In genomic region chr3:83435173-83435572, GRCh38 we compare ENCODE assay signal across 19 cellular contexts.
DNase-seq lines count a peak whose midpoint lies in the region; TF ChIP-seq lines count a peak whose summit lies in the region.
"Had no signal": no experiment of that assay in that cellular context is flagged by ENCODE, and none has a peak within 500 bp of the region (broad histone marks: within the 10 kb centered on the region; RNA-seq: fewer than 3 reads in every experiment).

No MANE protein-coding gene starts in this region.

- POLR2A ChIA-PET in CD8-positive, alpha-beta memory T cell (lab: Charles Lee), result no interaction called here

- 31 to 64% methylated on average over 2 to 3 of the region's 3 CpGs for WGBS in endodermal cell (ENCODE audit: insufficient coverage in 1 of 2, insufficient read length in 1 of 2), 2 experiments
- no CpG with 5 or more reads among the region's 3 CpGs for WGBS in H9 (ENCODE audit: extremely low coverage, insufficient read length, low lambda C conversion rate)

- no peak overlapping the region for H3K27ac Mint-ChIP-seq in endodermal cell
- peak overlapping the region; percentile 81 for H3K27ac Mint-ChIP-seq in osteocyte (ENCODE audit: unreplicated experiment)
- no peak overlapping the region for H3K27ac Mint-ChIP-seq in CD8-positive, alpha-beta memory T cell
- H3K27ac Mint-ChIP-seq in H9, result no peak overlapping the region
- H3K27ac Mint-ChIP-seq: activated B cell treated with CpG ODN at 0.5 μM for 24 hours; T-helper 1 cell treated with Interleukin-12 subunit alpha and Interleukin-12 subunit beta and Interleukin-4 antibody, amounts not matched to agents 30 μg/mL and 1 μg/mL, for 36 hours had no signal

- H3K4me1 ChIP-seq in OCI-LY3 (ENCODE audit: low read length), result no peaks in the 10 kb centered on the region
- H3K4me1 ChIP-seq in endodermal cell (ENCODE audit: control insufficient read depth, insufficient read depth, low read length), result no peaks in the 10 kb centered on the region
- no peaks in the 10 kb centered on the region for H3K4me1 ChIP-seq in CD8-positive, alpha-beta memory T cell (ENCODE audit: insufficient read depth, low read length)
- no peaks in the 10 kb centered on the region for H3K4me1 ChIP-seq in H9 (ENCODE audit: insufficient read depth, low read length)
- H3K4me1 ChIP-seq: adrenal gland; BLaER1 treated with 17β-estradiol and CSF1 and Interleukin-3, amounts not matched to agents 10 nM and 100 nM; parathyroid adenoma had no signal

- no peaks in the 10 kb centered on the region for H3K23me2 ChIP-seq in H9 (ENCODE audit: insufficient read length, low read depth, low read length, poor library complexity, severe bottlenecking)

- no peak overlapping the region for H4K91ac ChIP-seq in H9 (ENCODE audit: insufficient read length, low read depth, low read length)

- H2AK5ac ChIP-seq in H9 (ENCODE audit: insufficient read length, low read length), result no peak overlapping the region

- CTCF ChIA-PET in CD8-positive, alpha-beta memory T cell (lab: Charles Lee), result no interaction called here

- H3K27me3 ChIP-seq in OCI-LY3 (ENCODE audit: low read depth, low read length) (no peaks in the 10 kb centered on the region), endodermal cell (ENCODE audit: control insufficient read depth, insufficient read depth, low read length, poor library complexity, severe bottlenecking) (no peaks in the 10 kb centered on the region), H9 (ENCODE audit: insufficient read depth, low read length) (no peaks in the 10 kb centered on the region)
- H3K27me3 ChIP-seq in CD8-positive, alpha-beta memory T cell (ENCODE audit: insufficient read depth, low read length, poor library complexity, severe bottlenecking), result no peaks in the 10 kb centered on the region
- H3K27me3 ChIP-seq: adrenal gland; BLaER1 treated with 17β-estradiol and CSF1 and Interleukin-3, amounts not matched to agents 10 nM and 100 nM; hepatocyte had no signal

- H3K4me2 ChIP-seq in OCI-LY3 (ENCODE audit: low read length), result no peak overlapping the region
- H3K4me2 ChIP-seq in H9 (ENCODE audit: insufficient read depth, insufficient read length, low read length), result no peak overlapping the region
- H3K4me2 ChIP-seq: BLaER1 treated with 17β-estradiol and CSF1 and Interleukin-3, amounts not matched to agents 10 nM and 100 nM; hepatocyte had no signal

- H3K9me3 Mint-ChIP-seq in endodermal cell (no peaks in the 10 kb centered on the region), osteocyte (ENCODE audit: unreplicated experiment) (no peaks in the 10 kb centered on the region), H9 (no peaks in the 10 kb centered on the region)
- H3K9me3 Mint-ChIP-seq in CD8-positive, alpha-beta memory T cell, result peaks cover 2 to 28% (median 6%) of the 10 kb centered on the region in 5 donors
- H3K9me3 Mint-ChIP-seq: activated B cell treated with CpG ODN at 0.5 μM for 24 hours had no signal

- H3K4me3 Mint-ChIP-seq in endodermal cell (no peak overlapping the region), osteocyte (ENCODE audit: unreplicated experiment) (peak overlapping the region; percentile 41), H9 (no peak overlapping the region)
- H3K4me3 Mint-ChIP-seq in CD8-positive, alpha-beta memory T cell, result no peak overlapping the region
- H3K4me3 Mint-ChIP-seq: activated B cell treated with CpG ODN at 0.5 μM for 24 hours; T-helper 1 cell treated with Interleukin-12 subunit alpha and Interleukin-12 subunit beta and Interleukin-4 antibody, amounts not matched to agents 30 μg/mL and 1 μg/mL, for 36 hours had no signal

- H3K9me3 ChIP-seq in OCI-LY3 (ENCODE audit: insufficient read depth, low read length), result no peaks in the 10 kb centered on the region
- H3K9me3 ChIP-seq in endodermal cell (ENCODE audit: control insufficient read depth, low read length), result no peaks in the 10 kb centered on the region
- no peaks in the 10 kb centered on the region for H3K9me3 ChIP-seq in CD8-positive, alpha-beta memory T cell (ENCODE audit: low read length)
- H3K9me3 ChIP-seq in H9 (ENCODE audit: control insufficient read depth, low read depth, low read length), result no peaks in the 10 kb centered on the region
- H3K9me3 ChIP-seq: adrenal gland; BLaER1 treated with 17β-estradiol and CSF1 and Interleukin-3, amounts not matched to agents 10 nM and 100 nM had no signal

- no peak overlapping the region for H3K23ac ChIP-seq in H9 (ENCODE audit: insufficient read length, low read depth, low read length)

- no peak overlapping the region for H2BK15ac ChIP-seq in H9 (ENCODE audit: low read depth, low read length)

- H3K14ac ChIP-seq in H9 (ENCODE audit: insufficient read depth, low read length), result no peak overlapping the region

- no peak overlapping the region for H2BK12ac ChIP-seq in H9 (ENCODE audit: insufficient read length, low read depth, low read length)

- no peak overlapping the region for H3K4ac ChIP-seq in H9 (ENCODE audit: low read depth, low read length)

- H3K56ac ChIP-seq in H9 (ENCODE audit: insufficient read length, low read depth, low read length), result no peak overlapping the region

- H3T11ph ChIP-seq in H9 (ENCODE audit: low read length), result no peak overlapping the region

- no peak overlapping the region for H3K4me3 ChIP-seq in OCI-LY3 (ENCODE audit: low read length)
- H3K4me3 ChIP-seq in endodermal cell (ENCODE audit: low read length), result no peak overlapping the region
- no peak overlapping the region for H3K4me3 ChIP-seq in CD8-positive, alpha-beta memory T cell (ENCODE audit: low read length)
- H3K4me3 ChIP-seq: adrenal gland; BLaER1 treated with 17β-estradiol and CSF1 and Interleukin-3, amounts not matched to agents 10 nM and 100 nM; hepatocyte; skin epidermis had no signal

- DNase-seq in NCI-H2107 treated with DMSO at 0.1 percent for 48 hours (lab: John Stamatoyannopoulos, UW; ENCODE audit: unreplicated experiment) (peak; percentile 12), NCI-H2107 (lab: John Stamatoyannopoulos, UW) (no peak), endodermal cell (peak; percentile 62), osteocyte (ENCODE audit: extremely low spot score, unreplicated experiment) (no peak), NCI-H2171 (lab: John Stamatoyannopoulos, UW) (no peak), H9 (no peak)
- DNase-seq in CD8-positive, alpha-beta memory T cell, result no peak
- DNase-seq: activated B cell treated with CpG ODN at 0.5 μM for 24 hours, adrenal gland, IMR-90, NCI-H2029, NCI-H748 treated with DMSO at 0.1 percent for 48 hours had no signal

- H3K9ac ChIP-seq in OCI-LY3 (ENCODE audit: low read length), result no peak overlapping the region
- H3K9ac ChIP-seq in endodermal cell (ENCODE audit: extremely low read depth, low read length, poor library complexity, severe bottlenecking), result no peak overlapping the region
- H3K9ac ChIP-seq in H9 (ENCODE audit: extremely low read depth, insufficient read length, low read length), result no peak overlapping the region
- H3K9ac ChIP-seq: BLaER1 treated with 17β-estradiol and CSF1 and Interleukin-3, amounts not matched to agents 10 nM and 100 nM; parathyroid adenoma had no signal

- H3K18ac ChIP-seq in H9 (ENCODE audit: insufficient read length, low read depth, low read length), result no peak overlapping the region

- no peak overlapping the region for H2BK20ac ChIP-seq in H9 (ENCODE audit: low read depth, low read length, poor library complexity, severe bottlenecking)

- H2BK5ac ChIP-seq in H9 (ENCODE audit: insufficient read length, low read length), result no peak overlapping the region

- H4K8ac ChIP-seq in H9 (replicated peaks; ENCODE audit: insufficient read length, low read depth, low read length), result no peak overlapping the region

- H3K27me3 Mint-ChIP-seq in endodermal cell (ENCODE audit: insufficient read depth) (no peaks in the 10 kb centered on the region), osteocyte (ENCODE audit: unreplicated experiment) (no peaks in the 10 kb centered on the region), H9 (ENCODE audit: low read depth) (no peaks in the 10 kb centered on the region)
- no peaks in the 10 kb centered on the region for H3K27me3 Mint-ChIP-seq in CD8-positive, alpha-beta memory T cell
- H3K27me3 Mint-ChIP-seq: activated B cell treated with CpG ODN at 0.5 μM for 24 hours had no signal

- H2BK120ac ChIP-seq in H9 (ENCODE audit: low read depth, low read length, poor library complexity, severe bottlenecking), result no peak overlapping the region

- H3K36me3 Mint-ChIP-seq in endodermal cell (ENCODE audit: low read depth), result no peaks in the 10 kb centered on the region
- H3K36me3 Mint-ChIP-seq in osteocyte (ENCODE audit: unreplicated experiment), result no peaks in the 10 kb centered on the region
- no peaks in the 10 kb centered on the region for H3K36me3 Mint-ChIP-seq in CD8-positive, alpha-beta memory T cell
- no peaks in the 10 kb centered on the region for H3K36me3 Mint-ChIP-seq in H9 (ENCODE audit: insufficient read depth in 1 of 3, low read depth in 3 of 3)

- H3K4me1 Mint-ChIP-seq in endodermal cell, result peaks cover 6% of the 10 kb centered on the region
- H3K4me1 Mint-ChIP-seq in osteocyte (ENCODE audit: unreplicated experiment), result peaks cover 38% of the 10 kb centered on the region
- H3K4me1 Mint-ChIP-seq in CD8-positive, alpha-beta memory T cell, result no peaks in the 10 kb centered on the region
- H3K4me1 Mint-ChIP-seq in H9, result 0 out of 4 replicates have a peak, but pooled peaks cover 0 to 3% of the 10 kb centered on the region in 2 experiments
- H3K4me1 Mint-ChIP-seq: activated B cell treated with CpG ODN at 0.5 μM for 24 hours had no signal

- H2AFZ ChIP-seq in OCI-LY3 (ENCODE audit: low read depth, low read length) (peak overlapping the region; percentile 71), H9 (ENCODE audit: low read length) (no peak overlapping the region)
- H2AFZ ChIP-seq: parathyroid adenoma had no signal

- H3K27ac ChIP-seq in OCI-LY3 (ENCODE audit: low read length) (no peak overlapping the region), endodermal cell (ENCODE audit: low read depth, low read length) (peak overlapping the region; percentile 64), H9 (ENCODE audit: insufficient read length, low read depth, low read length) (no peak overlapping the region)
- no peak overlapping the region for H3K27ac ChIP-seq in CD8-positive, alpha-beta memory T cell (ENCODE audit: low read depth, low read length)
- H3K27ac ChIP-seq: 22Rv1; adrenal gland; BLaER1 treated with 17β-estradiol and CSF1 and Interleukin-3, amounts not matched to agents 10 nM and 100 nM; hepatocyte; parathyroid adenoma; skin epidermis had no signal

- H3K79me1 ChIP-seq in H9 (ENCODE audit: insufficient read depth, low read depth, low read length, poor library complexity, severe bottlenecking), result no peaks in the 10 kb centered on the region

- H3K36me3 ChIP-seq in OCI-LY3 (replicated peaks; ENCODE audit: low read depth, low read length), result no peaks in the 10 kb centered on the region
- H3K36me3 ChIP-seq in endodermal cell (ENCODE audit: control insufficient read depth, insufficient read depth, low read length), result no peaks in the 10 kb centered on the region
- H3K36me3 ChIP-seq in CD8-positive, alpha-beta memory T cell (ENCODE audit: insufficient read depth, low read length), result no peaks in the 10 kb centered on the region
- H3K36me3 ChIP-seq: adrenal gland; BLaER1 treated with 17β-estradiol and CSF1 and Interleukin-3, amounts not matched to agents 10 nM and 100 nM had no signal

- H3K79me2 ChIP-seq in OCI-LY3 (ENCODE audit: low read length) (no peaks in the 10 kb centered on the region), H9 (ENCODE audit: insufficient read depth, low read length) (no peaks in the 10 kb centered on the region)
- H3K79me2 ChIP-seq: hepatocyte, parathyroid adenoma had no signal

- H4K5ac ChIP-seq in H9 (ENCODE audit: insufficient read length, low read depth, low read length), result no peak overlapping the region

- TF ChIP-seq CTCF in OCI-LY3 (IDR thresholded peaks at IDR 0.05; ENCODE audit: low read depth, low read length), result no peak
- no peak for TF ChIP-seq CTCF in endodermal cell (conservative IDR thresholded peaks at IDR 0.05)
- no peak for TF ChIP-seq CTCF in osteocyte (IDR thresholded peaks at IDR 0.05)
- no peak for TF ChIP-seq CTCF in H9 (conservative IDR thresholded peaks at IDR 0.05)

- H4K20me1 ChIP-seq in OCI-LY3 (ENCODE audit: insufficient read depth, low read length), result no peaks in the 10 kb centered on the region
- H4K20me1 ChIP-seq in H9 (ENCODE audit: control insufficient read depth, insufficient read depth, insufficient read length), result no peaks in the 10 kb centered on the region
- H4K20me1 ChIP-seq: BLaER1 treated with 17β-estradiol and CSF1 and Interleukin-3, amounts not matched to agents 10 nM and 100 nM had no signal

Comparison
In these comparisons a context has a peak if more than half of its experiments do, and no peak if none do; other contexts are left out.
1. DNase-seq: peak in NCI-H2107 treated with DMSO at 0.1 percent for 48 hours (single experiment) and endodermal cell (single experiment); none in NCI-H2107 (single experiment), osteocyte (single experiment), CD8-positive, alpha-beta memory T cell (0 of 5), NCI-H2171 (single experiment) and H9 (single experiment).